Comparison of ENCODE assay signal across 17 cellular contexts in genomic region chr11:38543951-38544350, GRCh38.
"Had no signal": no experiment of that assay in that cellular context is flagged by ENCODE, and none has a peak within 500 bp of the region (broad histone marks: within the 10 kb centered on the region; RNA-seq: fewer than 3 reads in every experiment).

No MANE protein-coding gene starts in this region.

- ATAC-seq: activated T-cell treated with anti-CD3 and anti-CD28 coated beads, Interleukin-2, amount 50 U/mL, for 4 hours; gastroesophageal sphincter; heart left ventricle; left ventricle myocardium superior; naive thymus-derived CD4-positive, alpha-beta T cell; upper lobe of right lung had no signal

- H3K4me1 ChIP-seq: gastroesophageal sphincter, heart left ventricle, sigmoid colon, upper lobe of right lung had no signal

- DNase-seq: activated CD4-positive, alpha-beta T cell treated with anti-CD3 and anti-CD28 coated beads, Interleukin-2, amount 10 ng/mL, durations not matched to agents 24 days and 14 days; activated CD4-positive, CD25-positive, alpha-beta regulatory T cell; activated CD8-positive, alpha-beta memory T cell treated with anti-CD3 and anti-CD28 coated beads, Interleukin-2, amount 50 U/mL, for 4 hours; activated naive CD4-positive, alpha-beta T cell treated with anti-CD3 and anti-CD28 coated beads for 36 hours; activated T-cell treated with anti-CD3 and anti-CD28 coated beads, Interleukin-2, amount 50 U/mL, for 4 hours; cortex of kidney; heart left ventricle; left ventricle myocardium superior; naive thymus-derived CD4-positive, alpha-beta T cell; posterior cingulate gyrus; sigmoid colon; stimulated activated CD4-positive, alpha-beta T cell treated with anti-CD3 and anti-CD28 coated beads, Interleukin-12 subunit alpha, Interleukin-12 subunit beta, amount 100 ng/mL, for 4 hours; stimulated activated CD4-positive, alpha-beta T cell treated with anti-CD3 and anti-CD28 coated beads, Interleukin-1b, Interleukin-23, amount 100 ng/mL, for 48 hours; stimulated activated CD8-positive, alpha-beta memory T cell treated with anti-CD3 and anti-CD28 coated beads, Interleukin-4, amount 100 ng/mL, for 48 hours; stimulated activated naive CD4-positive, alpha-beta T cell; upper lobe of right lung had no signal

- H3K36me3 ChIP-seq: gastroesophageal sphincter, heart left ventricle, sigmoid colon, upper lobe of right lung had no signal

- H3K27ac ChIP-seq: gastroesophageal sphincter, heart left ventricle, sigmoid colon, upper lobe of right lung had no signal

- H3K9me3 ChIP-seq: gastroesophageal sphincter, heart left ventricle, sigmoid colon, upper lobe of right lung had no signal

- H3K4me3 ChIP-seq: gastroesophageal sphincter, heart left ventricle, sigmoid colon, upper lobe of right lung had no signal

- H3K27me3 ChIP-seq: gastroesophageal sphincter, heart left ventricle, sigmoid colon, upper lobe of right lung had no signal
